7 cellular contexts compared by ENCODE assay signal in genomic region chr3:121545049-121545563, GRCh38. TPM values are rescaled to one million over a fixed set of nuclear protein-coding genes. Genes with fewer than 3 reads are reported as not detected.
DNase-seq lines count a peak whose midpoint lies in the region; ATAC-seq and TF ChIP-seq lines count a peak whose summit lies in the region.

No MANE protein-coding gene starts in this region.

- CTCF ChIA-PET in activated CD8-positive, alpha-beta T cell treated with anti-CD3 and anti-CD28 coated beads for 36 hours (lab: Charles Lee) = interaction anchor here (1.2 to 2.0 kb wide), 4 partner anchors 543 to 1483 kb away, joined by 3 to 8 read pairs (median 3); partner anchors contain the start of gene SEMA5B

- WGBS in stomach, 5 donors = 2 to 5% (median 4%) methylated on average over 18 of the region's 18 CpGs

- H3K9me3 ChIP-seq in stomach = no peaks in the 10 kb centered on the region

- H3K27me3 ChIP-seq in stomach = no peaks in the 10 kb centered on the region

- no peaks in the 10 kb centered on the region for H3K36me3 ChIP-seq in stomach

- peak overlapping the region; percentile 86 for H3K27ac Mint-ChIP-seq in activated CD8-positive, alpha-beta T cell treated with anti-CD3 and anti-CD28 coated beads for 36 hours

- H3K4me1 Mint-ChIP-seq in activated CD8-positive, alpha-beta T cell treated with anti-CD3 and anti-CD28 coated beads for 36 hours (ENCODE audit: low read depth) = peaks cover 7% of the 10 kb centered on the region

- H3K27me3 Mint-ChIP-seq in activated CD8-positive, alpha-beta T cell treated with anti-CD3 and anti-CD28 coated beads for 36 hours = no peaks in the 10 kb centered on the region

- H3K9me3 Mint-ChIP-seq in activated CD8-positive, alpha-beta T cell treated with anti-CD3 and anti-CD28 coated beads for 36 hours = no peaks in the 10 kb centered on the region

- in situ Hi-C loops in G401 (cut with HindIII; ENCODE audit: low sequenced_read_pairs) = no loop called here

- H3K4me3 ChIP-seq in stomach = peak overlapping the region; percentile 54 to 86 (median 68)

- peaks cover 6 to 15% (median 10%) of the 10 kb centered on the region in 4 donors for H3K4me1 ChIP-seq in stomach

- no peak for TF ChIP-seq POLR2A in stomach (IDR thresholded peaks at IDR 0.05)

- peak; percentile 3 for ATAC-seq in HG03135 (IDR thresholded peaks at IDR 0.05; ENCODE audit: unreplicated experiment)
- ATAC-seq in activated CD8-positive, alpha-beta T cell treated with anti-CD3 and anti-CD28 coated beads for 36 hours = peak; percentile 2
- ATAC-seq in HG02981 (IDR thresholded peaks at IDR 0.05; ENCODE audit: unreplicated experiment) = no peak

- TF ChIP-seq EP300 in stomach (IDR thresholded peaks at IDR 0.05) = no peak

- intact Hi-C loops in activated CD8-positive, alpha-beta T cell treated with anti-CD3 and anti-CD28 coated beads for 36 hours (cut with micrococcal nuclease) = loop anchor here (5.0 kb wide), 1 partner anchor 712 kb away; no protein-coding TSS in a partner anchor
- intact Hi-C loops in stomach (cut with DNase I; ENCODE audit: low total_unique reads) = no loop called here

- no peak for TF ChIP-seq CTCF in activated CD8-positive, alpha-beta T cell treated with anti-CD3 and anti-CD28 coated beads for 36 hours (IDR thresholded peaks at IDR 0.05)
- no peak for TF ChIP-seq CTCF in stomach (IDR thresholded peaks at IDR 0.05)

- DNase-seq in G401 (ENCODE audit: low spot score) (peak; percentile 6), islet precursor cell (peak; percentile 55), stomach (no peak), inferior parietal cortex (ENCODE audit: extremely low spot score) (no peak)
- DNase-seq in activated CD8-positive, alpha-beta T cell treated with anti-CD3 and anti-CD28 coated beads for 36 hours = no peak

- H3K36me3 Mint-ChIP-seq in activated CD8-positive, alpha-beta T cell treated with anti-CD3 and anti-CD28 coated beads for 36 hours (ENCODE audit: low read depth) = peaks cover 32% of the 10 kb centered on the region

- peak overlapping the region; percentile 99 for H3K4me3 Mint-ChIP-seq in activated CD8-positive, alpha-beta T cell treated with anti-CD3 and anti-CD28 coated beads for 36 hours

- POLR2A ChIA-PET in activated CD8-positive, alpha-beta T cell treated with anti-CD3 and anti-CD28 coated beads for 36 hours (lab: Charles Lee) = interaction anchor here (0.6 to 1.5 kb wide), 3 partner anchors 15 to 728 kb away, joined by 3 read pairs; partner anchors contain the start of gene HCLS1

- peak overlapping the region in 2 of 5 donors; percentile 72 to 84 for H3K27ac ChIP-seq in stomach

RNA-seq across cellular contexts. Expression of gene POLQ, which starts 0.7 kb away (rescaled TPM):
- 2.3 and 11.6 TPM in 2 replicates for total RNA-seq in G401 (2014; rRNA removed; shearing (Covaris generic))
- total RNA-seq in activated CD8-positive, alpha-beta T cell treated with anti-CD3 and anti-CD28 coated beads for 36 hours = 10 to 100 TPM; 22.0 to 23.6 TPM
- 1 to 10 TPM in 2 of 5 donors, under 1 TPM in 3; 0.45 to 6.4 (median 0.58) TPM for total RNA-seq in stomach
- 1 to 10 TPM in 1 of 3 donors, under 1 TPM in 2; 0.15 to 1.4 (median 0.19) TPM for polyA plus RNA-seq in stomach

RNA-seq across cellular contexts. Expression of gene ARGFX, which starts 22.6 kb away (rescaled TPM):
- not detected in 2 replicates for total RNA-seq in G401 (2014; rRNA removed; shearing (Covaris generic))
- not detected for total RNA-seq in activated CD8-positive, alpha-beta T cell treated with anti-CD3 and anti-CD28 coated beads for 36 hours
- not detected for total RNA-seq in stomach
- polyA plus RNA-seq in stomach = not detected

RNA-seq across cellular contexts. Expression of gene FBXO40, which starts 48.1 kb away (rescaled TPM):
- total RNA-seq in G401 (2014; rRNA removed; shearing (Covaris generic)) = not detected in 2 replicates
- not detected for total RNA-seq in activated CD8-positive, alpha-beta T cell treated with anti-CD3 and anti-CD28 coated beads for 36 hours
- under 1 TPM in 1 of 5 donors, not detected in 4; under 0.01 TPM for total RNA-seq in stomach
- polyA plus RNA-seq in stomach = under 1 TPM in 1 of 3 donors, not detected in 2; 0.06 TPM

Comparison
In these comparisons a context has a peak if more than half of its experiments do, and no peak if none do; other contexts are left out.
1. DNase-seq: peak in G401 (single experiment) and islet precursor cell (single experiment); none in activated CD8-positive, alpha-beta T cell treated with anti-CD3 and anti-CD28 coated beads for 36 hours (single experiment), stomach (single experiment) and inferior parietal cortex (single experiment).